11 cellular contexts compared by ENCODE assay signal in the genomic region with DNA sequence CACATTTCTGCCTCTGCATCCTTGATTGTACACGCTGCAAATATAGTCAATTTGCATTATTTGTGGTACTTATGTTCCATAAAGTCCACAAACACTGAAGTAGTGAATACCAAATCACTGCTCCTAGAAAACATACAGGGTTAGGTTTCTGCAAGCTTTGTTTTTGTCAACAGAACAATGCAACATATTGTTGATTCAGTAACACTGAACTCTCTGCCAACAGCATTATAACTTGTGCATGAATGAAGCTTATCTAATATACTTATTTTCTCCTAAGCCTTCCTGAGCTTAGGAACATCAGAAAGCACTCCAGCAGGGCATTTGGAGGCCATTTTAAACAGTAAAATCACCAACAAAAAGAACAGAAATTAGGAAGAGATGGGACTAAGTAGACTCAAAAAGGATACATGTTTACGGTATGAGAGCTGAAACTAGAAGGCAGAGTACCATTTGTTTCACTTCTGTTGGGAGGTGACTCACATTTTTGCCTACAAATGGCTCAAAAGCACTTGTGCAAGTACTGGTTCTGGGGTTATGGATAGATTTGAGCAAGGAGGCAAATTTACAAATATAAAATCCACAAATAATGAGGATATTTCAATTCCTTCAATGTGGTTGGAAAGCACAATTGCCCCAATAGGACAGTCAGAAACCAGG. TPM values are rescaled to one million over a fixed set of nuclear protein-coding genes. Genes with fewer than 3 reads are reported as not detected.
DNase-seq lines count a peak whose midpoint lies in the region; ATAC-seq and TF ChIP-seq lines count a peak whose summit lies in the region.
"Had no signal": no experiment of that assay in that cellular context is flagged by ENCODE, and none has a peak within 500 bp of the region (broad histone marks: within the 10 kb centered on the region; RNA-seq: fewer than 3 reads in every experiment).

No MANE protein-coding gene starts in this region.

- H3K27ac ChIP-seq in colonic mucosa, result no peak overlapping the region
- H3K27ac ChIP-seq: adrenal gland had no signal

- peak; percentile 20 for DNase-seq in inferior parietal cortex (ENCODE audit: extremely low spot score)
- DNase-seq in HK-2 (ENCODE audit: unreplicated experiment), result no peak
- DNase-seq in OCI-M2 (lab: John Stamatoyannopoulos, UW; ENCODE audit: unreplicated experiment), result no peak
- DNase-seq in colonic mucosa, result no peak
- no peak for DNase-seq in NCI-H2029 treated with DMSO at 0.1 percent for 48 hours (lab: John Stamatoyannopoulos, UW)
- DNase-seq: adrenal gland, foreskin fibroblast, NCI-H510A treated with DMSO at 0.1 percent for 48 hours had no signal

- H3K9me3 ChIP-seq in colonic mucosa, result no peaks in the 10 kb centered on the region
- H3K9me3 ChIP-seq: adrenal gland had no signal

- H3K4me3 ChIP-seq in colonic mucosa, result no peak overlapping the region
- H3K4me3 ChIP-seq: adrenal gland had no signal

- H3K27me3 ChIP-seq in colonic mucosa, result no peaks in the 10 kb centered on the region
- H3K27me3 ChIP-seq: adrenal gland had no signal

- H3K9ac ChIP-seq in colonic mucosa (ENCODE audit: low read depth in 2 of 2, low read length in 2 of 2), result no peak overlapping the region

- TF ChIP-seq CTCF in colonic mucosa (IDR thresholded peaks at IDR 0.05), result no peak

- H3K36me3 ChIP-seq in colonic mucosa, result no peaks in the 10 kb centered on the region

- intact Hi-C loops in colonic mucosa (cut with DNase I), result no loop called here

- ATAC-seq in GM18909 (IDR thresholded peaks at IDR 0.05; ENCODE audit: poor library complexity, unreplicated experiment) (peak; percentile 93), GM21723 (IDR thresholded peaks at IDR 0.05; ENCODE audit: unreplicated experiment) (peak; percentile 85), HG03442 (IDR thresholded peaks at IDR 0.05; ENCODE audit: unreplicated experiment) (peak; percentile 93)

- H3K4me1 ChIP-seq in colonic mucosa, result no peaks in the 10 kb centered on the region
- H3K4me1 ChIP-seq: adrenal gland had no signal

RNA-seq across cellular contexts. Expression of gene COX18, which starts 14.1 kb away (rescaled TPM):
- 10 to 100 TPM; 19.5 to 19.6 TPM for total RNA-seq in colonic mucosa
